In the genomic region with DNA sequence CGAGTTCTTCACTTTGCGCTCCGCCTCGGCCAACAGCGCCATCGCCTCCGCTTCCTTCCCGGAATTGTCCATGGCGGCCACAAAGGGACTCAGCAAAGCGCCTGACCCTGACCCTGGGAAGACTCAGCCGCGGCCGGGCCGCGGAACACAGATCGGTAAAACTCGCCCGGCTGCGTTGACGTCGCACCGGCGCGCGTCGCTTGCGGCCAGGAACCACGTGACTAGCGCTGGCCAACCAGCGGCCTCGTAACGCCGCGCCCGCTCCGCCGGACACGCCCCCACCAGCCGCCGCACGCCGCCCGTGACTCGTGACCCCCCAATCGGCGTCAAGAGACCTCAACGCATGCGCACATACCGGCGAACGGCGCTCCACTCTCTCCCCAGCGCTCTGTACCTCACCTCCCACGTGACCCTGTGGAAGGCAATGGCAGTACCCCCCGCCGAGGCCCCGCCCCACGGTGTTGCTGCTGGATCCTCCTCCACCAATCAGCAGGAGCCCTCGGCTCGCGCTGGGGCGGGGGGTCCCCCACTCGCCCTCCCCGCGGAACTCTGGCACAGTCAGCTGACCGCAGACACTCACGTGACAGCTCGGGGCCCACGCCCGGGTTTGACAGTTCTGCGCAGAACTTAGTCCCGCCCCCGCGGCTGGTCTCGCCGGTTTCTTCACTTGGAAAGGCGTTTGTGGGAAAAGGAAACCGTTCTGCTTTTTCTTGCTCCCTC, we compare ENCODE assay signal across 1 cellular context.
A peak's percentile ranks its signal among the peaks of the same experiment; 100 is the strongest.
TF ChIP-seq lines count a peak whose summit lies in the region.

Gene NAPA, minus strand, starts transcription at position 195 of the 720 bp plus-strand sequence. Its CDS starts 123 bp downstream, at position 72.

TF ChIP-seq in K562, 482 proteins besides CTCF, POLR2A, EP300 and RAD21 (continued from another document and continues in another):
- no peak for TF ChIP-seq ARHGAP35 (IDR thresholded peaks at IDR 0.05; ENCODE audit: partially characterized antibody)
- TF ChIP-seq CBX3 (IDR thresholded peaks at IDR 0.05; ENCODE audit: borderline replicate concordance in 1 of 2, low read length in 2 of 2), result peak in 1 of 2 experiments; percentile 34; a peak in 1 of 3 replicates
- no peak for TF ChIP-seq KLF1 (tag; IDR thresholded peaks at IDR 0.05)
- no peak for TF ChIP-seq ZNF77 (CRISPR knock-in tag; IDR thresholded peaks at IDR 0.05)
- TF ChIP-seq BRCA1 (IDR thresholded peaks at IDR 0.05), result no peak
- TF ChIP-seq BRCA1 (CRISPR knock-in tag; IDR thresholded peaks at IDR 0.05), result no peak
- TF ChIP-seq, protein P1, sequence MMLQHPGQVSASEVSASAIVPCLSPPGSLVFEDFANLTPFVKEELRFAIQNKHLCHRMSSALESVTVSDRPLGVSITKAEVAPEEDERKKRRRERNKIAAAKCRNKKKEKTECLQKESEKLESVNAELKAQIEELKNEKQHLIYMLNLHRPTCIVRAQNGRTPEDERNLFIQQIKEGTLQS (IDR thresholded peaks at IDR 0.05), result peak; percentile 67; the same call in 1 of the 2 replicates
- TF ChIP-seq, protein P1 (CRISPR knock-in tag; conservative IDR thresholded peaks at IDR 0.05), result no peak; the same call in 1 of the 2 replicates
- 0 out of 2 replicates have a peak, but pooled peaks have one; percentile 62 for TF ChIP-seq LCOR (CRISPR knock-in tag; IDR thresholded peaks at IDR 0.05)
- peak; percentile 49 for TF ChIP-seq NEUROD1 (IDR thresholded peaks at IDR 0.05; ENCODE audit: borderline replicate concordance, low read depth, low read length, partially characterized antibody)
- TF ChIP-seq, protein P2, sequence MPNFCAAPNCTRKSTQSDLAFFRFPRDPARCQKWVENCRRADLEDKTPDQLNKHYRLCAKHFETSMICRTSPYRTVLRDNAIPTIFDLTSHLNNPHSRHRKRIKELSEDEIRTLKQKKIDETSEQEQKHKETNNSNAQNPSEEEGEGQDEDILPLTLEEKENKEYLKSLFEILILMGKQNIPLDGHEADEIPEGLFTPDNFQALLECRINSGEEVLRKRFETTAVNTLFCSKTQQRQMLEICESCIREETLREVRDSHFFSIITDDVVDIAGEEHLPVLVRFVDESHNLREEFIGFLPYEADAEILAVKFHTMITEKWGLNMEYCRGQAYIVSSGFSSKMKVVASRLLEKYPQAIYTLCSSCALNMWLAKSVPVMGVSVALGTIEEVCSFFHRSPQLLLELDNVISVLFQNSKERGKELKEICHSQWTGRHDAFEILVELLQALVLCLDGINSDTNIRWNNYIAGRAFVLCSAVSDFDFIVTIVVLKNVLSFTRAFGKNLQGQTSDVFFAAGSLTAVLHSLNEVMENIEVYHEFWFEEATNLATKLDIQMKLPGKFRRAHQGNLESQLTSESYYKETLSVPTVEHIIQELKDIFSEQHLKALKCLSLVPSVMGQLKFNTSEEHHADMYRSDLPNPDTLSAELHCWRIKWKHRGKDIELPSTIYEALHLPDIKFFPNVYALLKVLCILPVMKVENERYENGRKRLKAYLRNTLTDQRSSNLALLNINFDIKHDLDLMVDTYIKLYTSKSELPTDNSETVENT (CRISPR knock-in tag; IDR thresholded peaks at IDR 0.05), result peak; percentile 4; the same call in 1 of the 2 replicates
- peak; percentile 30 for TF ChIP-seq MXD1 (CRISPR knock-in tag; IDR thresholded peaks at IDR 0.05; ENCODE audit: borderline replicate concordance, poor library complexity, severe bottlenecking)
- TF ChIP-seq RCOR1 (IDR thresholded peaks at IDR 0.05; ENCODE audit: borderline replicate concordance in 1 of 2, low read depth in 2 of 2, low read length in 2 of 2), result peak in 1 of 2 experiments; percentile 71; a peak in 1 of 4 replicates
- no peak; the same call in 1 of the 2 replicates for TF ChIP-seq JUN (IDR thresholded peaks at IDR 0.05; ENCODE audit: borderline replicate concordance, low read depth, low read length)
- TF ChIP-seq JUN (CRISPR knock-in tag; IDR thresholded peaks at IDR 0.05; ENCODE audit: borderline replicate concordance), result no peak
- no peak for TF ChIP-seq CCAR2 (IDR thresholded peaks at IDR 0.05; ENCODE audit: low read depth, low read length)
- TF ChIP-seq, protein P3, sequence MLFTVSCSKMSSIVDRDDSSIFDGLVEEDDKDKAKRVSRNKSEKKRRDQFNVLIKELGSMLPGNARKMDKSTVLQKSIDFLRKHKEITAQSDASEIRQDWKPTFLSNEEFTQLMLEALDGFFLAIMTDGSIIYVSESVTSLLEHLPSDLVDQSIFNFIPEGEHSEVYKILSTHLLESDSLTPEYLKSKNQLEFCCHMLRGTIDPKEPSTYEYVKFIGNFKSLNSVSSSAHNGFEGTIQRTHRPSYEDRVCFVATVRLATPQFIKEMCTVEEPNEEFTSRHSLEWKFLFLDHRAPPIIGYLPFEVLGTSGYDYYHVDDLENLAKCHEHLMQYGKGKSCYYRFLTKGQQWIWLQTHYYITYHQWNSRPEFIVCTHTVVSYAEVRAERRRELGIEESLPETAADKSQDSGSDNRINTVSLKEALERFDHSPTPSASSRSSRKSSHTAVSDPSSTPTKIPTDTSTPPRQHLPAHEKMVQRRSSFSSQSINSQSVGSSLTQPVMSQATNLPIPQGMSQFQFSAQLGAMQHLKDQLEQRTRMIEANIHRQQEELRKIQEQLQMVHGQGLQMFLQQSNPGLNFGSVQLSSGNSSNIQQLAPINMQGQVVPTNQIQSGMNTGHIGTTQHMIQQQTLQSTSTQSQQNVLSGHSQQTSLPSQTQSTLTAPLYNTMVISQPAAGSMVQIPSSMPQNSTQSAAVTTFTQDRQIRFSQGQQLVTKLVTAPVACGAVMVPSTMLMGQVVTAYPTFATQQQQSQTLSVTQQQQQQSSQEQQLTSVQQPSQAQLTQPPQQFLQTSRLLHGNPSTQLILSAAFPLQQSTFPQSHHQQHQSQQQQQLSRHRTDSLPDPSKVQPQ (CRISPR knock-in tag; IDR thresholded peaks at IDR 0.05; ENCODE audit: borderline replicate concordance), result no peak
- TF ChIP-seq FUS (optimal IDR thresholded peaks at IDR 0.05; ENCODE audit: low read depth, low read length), result no peak
- TF ChIP-seq ZBTB40 (IDR thresholded peaks at IDR 0.05), result no peak
- TF ChIP-seq ZBTB40 (CRISPR knock-in tag; IDR thresholded peaks at IDR 0.05), result no peak
- no peak for TF ChIP-seq KAT8 (IDR thresholded peaks at IDR 0.05; ENCODE audit: low read depth)
- no peak for TF ChIP-seq LARP7 (IDR thresholded peaks at IDR 0.05)
- TF ChIP-seq KLF6 (CRISPR knock-in tag; IDR thresholded peaks at IDR 0.05; ENCODE audit: borderline replicate concordance), result no peak
- TF ChIP-seq, protein P4, sequence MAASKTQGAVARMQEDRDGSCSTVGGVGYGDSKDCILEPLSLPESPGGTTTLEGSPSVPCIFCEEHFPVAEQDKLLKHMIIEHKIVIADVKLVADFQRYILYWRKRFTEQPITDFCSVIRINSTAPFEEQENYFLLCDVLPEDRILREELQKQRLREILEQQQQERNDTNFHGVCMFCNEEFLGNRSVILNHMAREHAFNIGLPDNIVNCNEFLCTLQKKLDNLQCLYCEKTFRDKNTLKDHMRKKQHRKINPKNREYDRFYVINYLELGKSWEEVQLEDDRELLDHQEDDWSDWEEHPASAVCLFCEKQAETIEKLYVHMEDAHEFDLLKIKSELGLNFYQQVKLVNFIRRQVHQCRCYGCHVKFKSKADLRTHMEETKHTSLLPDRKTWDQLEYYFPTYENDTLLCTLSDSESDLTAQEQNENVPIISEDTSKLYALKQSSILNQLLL (CRISPR knock-in tag; IDR thresholded peaks at IDR 0.05; ENCODE audit: borderline replicate concordance), result no peak
- TF ChIP-seq, protein P5, sequence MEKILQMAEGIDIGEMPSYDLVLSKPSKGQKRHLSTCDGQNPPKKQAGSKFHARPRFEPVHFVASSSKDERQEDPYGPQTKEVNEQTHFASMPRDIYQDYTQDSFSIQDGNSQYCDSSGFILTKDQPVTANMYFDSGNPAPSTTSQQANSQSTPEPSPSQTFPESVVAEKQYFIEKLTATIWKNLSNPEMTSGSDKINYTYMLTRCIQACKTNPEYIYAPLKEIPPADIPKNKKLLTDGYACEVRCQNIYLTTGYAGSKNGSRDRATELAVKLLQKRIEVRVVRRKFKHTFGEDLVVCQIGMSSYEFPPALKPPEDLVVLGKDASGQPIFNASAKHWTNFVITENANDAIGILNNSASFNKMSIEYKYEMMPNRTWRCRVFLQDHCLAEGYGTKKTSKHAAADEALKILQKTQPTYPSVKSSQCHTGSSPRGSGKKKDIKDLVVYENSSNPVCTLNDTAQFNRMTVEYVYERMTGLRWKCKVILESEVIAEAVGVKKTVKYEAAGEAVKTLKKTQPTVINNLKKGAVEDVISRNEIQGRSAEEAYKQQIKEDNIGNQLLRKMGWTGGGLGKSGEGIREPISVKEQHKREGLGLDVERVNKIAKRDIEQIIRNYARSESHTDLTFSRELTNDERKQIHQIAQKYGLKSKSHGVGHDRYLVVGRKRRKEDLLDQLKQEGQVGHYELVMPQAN (IDR thresholded peaks at IDR 0.05; ENCODE audit: borderline replicate concordance), result peak; percentile 95
- TF ChIP-seq, protein P6, sequence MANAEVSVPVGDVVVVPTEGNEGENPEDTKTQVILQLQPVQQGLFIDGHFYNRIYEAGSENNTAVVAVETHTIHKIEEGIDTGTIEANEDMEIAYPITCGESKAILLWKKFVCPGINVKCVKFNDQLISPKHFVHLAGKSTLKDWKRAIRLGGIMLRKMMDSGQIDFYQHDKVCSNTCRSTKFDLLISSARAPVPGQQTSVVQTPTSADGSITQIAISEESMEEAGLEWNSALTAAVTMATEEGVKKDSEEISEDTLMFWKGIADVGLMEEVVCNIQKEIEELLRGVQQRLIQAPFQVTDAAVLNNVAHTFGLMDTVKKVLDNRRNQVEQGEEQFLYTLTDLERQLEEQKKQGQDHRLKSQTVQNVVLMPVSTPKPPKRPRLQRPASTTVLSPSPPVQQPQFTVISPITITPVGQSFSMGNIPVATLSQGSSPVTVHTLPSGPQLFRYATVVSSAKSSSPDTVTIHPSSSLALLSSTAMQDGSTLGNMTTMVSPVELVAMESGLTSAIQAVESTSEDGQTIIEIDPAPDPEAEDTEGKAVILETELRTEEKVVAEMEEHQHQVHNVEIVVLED (CRISPR knock-in tag; IDR thresholded peaks at IDR 0.05), result peak; percentile 91
- TF ChIP-seq SAP30 (IDR thresholded peaks at IDR 0.05; ENCODE audit: borderline replicate concordance, insufficient read depth, low read depth, low read length, poor library complexity, severe bottlenecking), result peak; percentile 85
- no peak for TF ChIP-seq SMARCA4 (IDR thresholded peaks at IDR 0.05)
- TF ChIP-seq POLR2AphosphoS5 (IDR thresholded peaks at IDR 0.05; ENCODE audit: control insufficient read depth, insufficient read depth, low read depth, low read length), result peak; percentile 56
- TF ChIP-seq NR2C1 (IDR thresholded peaks at IDR 0.05), result peak; percentile 56; the same call in 1 of the 2 replicates
- TF ChIP-seq NR2C1 (tag; IDR thresholded peaks at IDR 0.05), result no peak
- TF ChIP-seq ZNF165 (CRISPR knock-in tag; IDR thresholded peaks at IDR 0.05; ENCODE audit: borderline replicate concordance), result no peak
- no peak for TF ChIP-seq ZNF175 (CRISPR knock-in tag; IDR thresholded peaks at IDR 0.05; ENCODE audit: low read depth)
- no peak for TF ChIP-seq ZNF583 (CRISPR knock-in tag; IDR thresholded peaks at IDR 0.05)
- no peak for TF ChIP-seq BDP1 (IDR thresholded peaks at IDR 0.05; ENCODE audit: insufficient read depth, insufficient read length)
